ENCODE assay signal across 1 cellular context in genomic region chr12:57630891-57631433, GRCh38.
A peak's percentile ranks its signal among the peaks of the same experiment; 100 is the strongest.
TF ChIP-seq lines count a peak whose summit lies in the region.

No MANE protein-coding gene starts in this region.

TF ChIP-seq in HepG2, 621 proteins besides CTCF, POLR2A, EP300 and RAD21:
- no peak for TF ChIP-seq ARHGAP35 (CRISPR knock-in tag; IDR thresholded peaks at IDR 0.05; ENCODE audit: borderline replicate concordance)
- 0 out of 2 replicates have a peak, but pooled peaks have one; percentile 45 for TF ChIP-seq NR2C2 (CRISPR knock-in tag; IDR thresholded peaks at IDR 0.05; ENCODE audit: borderline replicate concordance)
- peak; percentile 83 for TF ChIP-seq ZNF740 (CRISPR knock-in tag; IDR thresholded peaks at IDR 0.05)
- TF ChIP-seq GMEB2 (CRISPR knock-in tag; IDR thresholded peaks at IDR 0.05; ENCODE audit: low read depth): no peak
- TF ChIP-seq PATZ1 (CRISPR knock-in tag; IDR thresholded peaks at IDR 0.05): peak; percentile 91
- no peak for TF ChIP-seq GPN1 (CRISPR knock-in tag; IDR thresholded peaks at IDR 0.05; ENCODE audit: borderline replicate concordance)
- TF ChIP-seq, protein P1, sequence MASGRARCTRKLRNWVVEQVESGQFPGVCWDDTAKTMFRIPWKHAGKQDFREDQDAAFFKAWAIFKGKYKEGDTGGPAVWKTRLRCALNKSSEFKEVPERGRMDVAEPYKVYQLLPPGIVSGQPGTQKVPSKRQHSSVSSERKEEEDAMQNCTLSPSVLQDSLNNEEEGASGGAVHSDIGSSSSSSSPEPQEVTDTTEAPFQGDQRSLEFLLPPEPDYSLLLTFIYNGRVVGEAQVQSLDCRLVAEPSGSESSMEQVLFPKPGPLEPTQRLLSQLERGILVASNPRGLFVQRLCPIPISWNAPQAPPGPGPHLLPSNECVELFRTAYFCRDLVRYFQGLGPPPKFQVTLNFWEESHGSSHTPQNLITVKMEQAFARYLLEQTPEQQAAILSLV (CRISPR knock-in tag; IDR thresholded peaks at IDR 0.05; ENCODE audit: borderline replicate concordance): no peak
- TF ChIP-seq ZNF713 (CRISPR knock-in tag; IDR thresholded peaks at IDR 0.05): no peak
- peak; percentile 53; the same call in 1 of the 2 replicates for TF ChIP-seq NR2F6 (IDR thresholded peaks at IDR 0.05)
- TF ChIP-seq NR2F6 (CRISPR knock-in tag; IDR thresholded peaks at IDR 0.05): 0 out of 2 replicates have a peak, but pooled peaks have one; percentile 19
- TF ChIP-seq ZNF550 (CRISPR knock-in tag; IDR thresholded peaks at IDR 0.05; ENCODE audit: borderline replicate concordance): no peak
- 0 out of 2 replicates have a peak, but pooled peaks have one; percentile 7 for TF ChIP-seq HNF4A (CRISPR knock-in tag; IDR thresholded peaks at IDR 0.05)
- TF ChIP-seq, protein P2, sequence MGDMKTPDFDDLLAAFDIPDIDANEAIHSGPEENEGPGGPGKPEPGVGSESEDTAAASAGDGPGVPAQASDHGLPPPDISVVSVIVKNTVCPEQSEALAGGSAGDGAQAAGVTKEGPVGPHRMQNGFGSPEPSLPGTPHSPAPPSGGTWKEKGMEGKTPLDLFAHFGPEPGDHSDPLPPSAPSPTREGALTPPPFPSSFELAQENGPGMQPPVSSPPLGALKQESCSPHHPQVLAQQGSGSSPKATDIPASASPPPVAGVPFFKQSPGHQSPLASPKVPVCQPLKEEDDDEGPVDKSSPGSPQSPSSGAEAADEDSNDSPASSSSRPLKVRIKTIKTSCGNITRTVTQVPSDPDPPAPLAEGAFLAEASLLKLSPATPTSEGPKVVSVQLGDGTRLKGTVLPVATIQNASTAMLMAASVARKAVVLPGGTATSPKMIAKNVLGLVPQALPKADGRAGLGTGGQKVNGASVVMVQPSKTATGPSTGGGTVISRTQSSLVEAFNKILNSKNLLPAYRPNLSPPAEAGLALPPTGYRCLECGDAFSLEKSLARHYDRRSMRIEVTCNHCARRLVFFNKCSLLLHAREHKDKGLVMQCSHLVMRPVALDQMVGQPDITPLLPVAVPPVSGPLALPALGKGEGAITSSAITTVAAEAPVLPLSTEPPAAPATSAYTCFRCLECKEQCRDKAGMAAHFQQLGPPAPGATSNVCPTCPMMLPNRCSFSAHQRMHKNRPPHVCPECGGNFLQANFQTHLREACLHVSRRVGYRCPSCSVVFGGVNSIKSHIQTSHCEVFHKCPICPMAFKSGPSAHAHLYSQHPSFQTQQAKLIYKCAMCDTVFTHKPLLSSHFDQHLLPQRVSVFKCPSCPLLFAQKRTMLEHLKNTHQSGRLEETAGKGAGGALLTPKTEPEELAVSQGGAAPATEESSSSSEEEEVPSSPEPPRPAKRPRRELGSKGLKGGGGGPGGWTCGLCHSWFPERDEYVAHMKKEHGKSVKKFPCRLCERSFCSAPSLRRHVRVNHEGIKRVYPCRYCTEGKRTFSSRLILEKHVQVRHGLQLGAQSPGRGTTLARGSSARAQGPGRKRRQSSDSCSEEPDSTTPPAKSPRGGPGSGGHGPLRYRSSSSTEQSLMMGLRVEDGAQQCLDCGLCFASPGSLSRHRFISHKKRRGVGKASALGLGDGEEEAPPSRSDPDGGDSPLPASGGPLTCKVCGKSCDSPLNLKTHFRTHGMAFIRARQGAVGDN (CRISPR knock-in tag; IDR thresholded peaks at IDR 0.05): peak; percentile 48
- TF ChIP-seq STAG1 (CRISPR knock-in tag; IDR thresholded peaks at IDR 0.05): no peak
- TF ChIP-seq, protein P3, sequence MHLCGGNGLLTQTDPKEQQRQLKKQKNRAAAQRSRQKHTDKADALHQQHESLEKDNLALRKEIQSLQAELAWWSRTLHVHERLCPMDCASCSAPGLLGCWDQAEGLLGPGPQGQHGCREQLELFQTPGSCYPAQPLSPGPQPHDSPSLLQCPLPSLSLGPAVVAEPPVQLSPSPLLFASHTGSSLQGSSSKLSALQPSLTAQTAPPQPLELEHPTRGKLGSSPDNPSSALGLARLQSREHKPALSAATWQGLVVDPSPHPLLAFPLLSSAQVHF (CRISPR knock-in tag; IDR thresholded peaks at IDR 0.05): no peak
- TF ChIP-seq SAFB2 (CRISPR knock-in tag; IDR thresholded peaks at IDR 0.05; ENCODE audit: borderline replicate concordance, low read depth): no peak
